ENCODE assay signal across 13 cellular contexts in genomic region chr7:107327986-107328569, GRCh38.
DNase-seq lines count a peak whose midpoint lies in the region; ATAC-seq and TF ChIP-seq lines count a peak whose summit lies in the region.
"Had no signal": no experiment of that assay in that cellular context is flagged by ENCODE, and none has a peak within 500 bp of the region (broad histone marks: within the 10 kb centered on the region; RNA-seq: fewer than 3 reads in every experiment).

No MANE protein-coding gene starts in this region.

- H2AFZ ChIP-seq in MM.1S (ENCODE audit: low read length) = no peak overlapping the region

- DNase-seq in AG08395 (ENCODE audit: low spot score) (peak; percentile 5), HAP-1 (ENCODE audit: low spot score in 2 of 2) (peak; percentile 59 to 70), astrocyte of the hippocampus (ENCODE audit: low read depth, low spot score) (peak; percentile 72), foreskin melanocyte (peak; percentile 99), SKM-1 (lab: John Stamatoyannopoulos, UW; ENCODE audit: unreplicated experiment) (no peak), MM.1S (no peak), NCI-H748 (lab: John Stamatoyannopoulos, UW; ENCODE audit: unreplicated experiment) (no peak)
- DNase-seq: activated effector memory CD4-positive, alpha-beta T cell treated with anti-CD3 and anti-CD28 coated beads, Interleukin-2, amount 50 U/mL, for 16 hours; effector CD4-positive, alpha-beta T cell; kidney; pancreas; spleen had no signal

- H3K9me2 ChIP-seq in MM.1S (replicated peaks; ENCODE audit: insufficient read depth, low read length) = no peaks in the 10 kb centered on the region

- no peak for ATAC-seq in GM18907 (IDR thresholded peaks at IDR 0.05; ENCODE audit: unreplicated experiment)
- ATAC-seq: pancreas had no signal

- H3K36me3 ChIP-seq in HAP-1 (replicated peaks) (no peaks in the 10 kb centered on the region), MM.1S (replicated peaks; ENCODE audit: insufficient read depth, low read length) (no peaks in the 10 kb centered on the region)
- H3K36me3 ChIP-seq: pancreas had no signal

- H3K4me1 ChIP-seq in HAP-1 (peaks cover 9% of the 10 kb centered on the region), MM.1S (ENCODE audit: low read length) (no peaks in the 10 kb centered on the region)

- no peaks in the 10 kb centered on the region; the same call in 1 of the 2 replicates for H3K9me3 ChIP-seq in HAP-1
- H3K9me3 ChIP-seq in MM.1S (replicated peaks; ENCODE audit: insufficient read depth, low read length) = no peaks in the 10 kb centered on the region
- H3K9me3 ChIP-seq: pancreas had no signal

- H3F3A ChIP-seq in MM.1S (ENCODE audit: insufficient read depth, low read length) = peaks cover 10% of the 10 kb centered on the region

- no peak overlapping the region for H3K4me3 ChIP-seq in HAP-1
- no peak overlapping the region for H3K4me3 ChIP-seq in MM.1S (ENCODE audit: low read length)
- H3K4me3 ChIP-seq: pancreas, spleen had no signal

- H3K27me3 ChIP-seq in HAP-1 (ENCODE audit: low read depth) (no peaks in the 10 kb centered on the region), MM.1S (replicated peaks; ENCODE audit: insufficient read depth, low read length) (no peaks in the 10 kb centered on the region)
- H3K27me3 ChIP-seq: pancreas, spleen had no signal

- H3K4me2 ChIP-seq in MM.1S (ENCODE audit: low read depth, low read length) = no peak overlapping the region

- no peaks in the 10 kb centered on the region for H3K79me2 ChIP-seq in MM.1S (ENCODE audit: low read length)

- no peaks in the 10 kb centered on the region for H4K20me1 ChIP-seq in MM.1S (ENCODE audit: insufficient read depth, low read length)

- TF ChIP-seq CTCF in MM.1S (IDR thresholded peaks at IDR 0.05; ENCODE audit: low read length) = no peak

- in situ Hi-C loops in HAP-1 (cut with MboI; ENCODE audit: low sequenced_read_pairs) = no loop called here

- no peak overlapping the region for H3K27ac ChIP-seq in MM.1S (ENCODE audit: low read length)
- H3K27ac ChIP-seq: pancreas, spleen had no signal

- no peak overlapping the region for H3K9ac ChIP-seq in MM.1S (ENCODE audit: low read length)

Comparison
In these comparisons a context has a peak if more than half of its experiments do, and no peak if none do; other contexts are left out.
1. DNase-seq: peak in AG08395 (single experiment), HAP-1 (2 of 2), astrocyte of the hippocampus (single experiment) and foreskin melanocyte (single experiment); none in SKM-1 (single experiment), MM.1S (single experiment) and NCI-H748 (single experiment).